In genomic region chr3:16178628-16178988, GRCh38 we compare ENCODE assay signal across 16 cellular contexts. TPM values are rescaled to one million over a fixed set of nuclear protein-coding genes. Genes with fewer than 3 reads are reported as not detected.
A peak's percentile ranks its signal among the peaks of the same experiment; 100 is the strongest.
DNase-seq lines count a peak whose midpoint lies in the region; ATAC-seq and TF ChIP-seq lines count a peak whose summit lies in the region.
"Had no signal": no experiment of that assay in that cellular context is flagged by ENCODE, and none has a peak within 500 bp of the region (broad histone marks: within the 10 kb centered on the region; RNA-seq: fewer than 3 reads in every experiment).

No MANE protein-coding gene starts in this region.

- peaks cover 25% of the 10 kb centered on the region for H3K4me1 Mint-ChIP-seq in CD14-positive monocyte

- H3K4me2 ChIP-seq in GM23248 (ENCODE audit: unreplicated experiment), result no peak overlapping the region
- no peak overlapping the region for H3K4me2 ChIP-seq in smooth muscle cell

- H3K9me2 ChIP-seq in GM23248 (ENCODE audit: insufficient read depth), result no peaks in the 10 kb centered on the region

- H3K27me3 ChIP-seq in GM23248 (replicated peaks; ENCODE audit: insufficient read depth) (no peaks in the 10 kb centered on the region), ovary (no peaks in the 10 kb centered on the region), smooth muscle cell (ENCODE audit: low read depth) (no peaks in the 10 kb centered on the region)

- peaks cover 0 to 1% (median 0%) of the 10 kb centered on the region in 7 donors for H3K9me3 Mint-ChIP-seq in CD14-positive monocyte
- H3K9me3 Mint-ChIP-seq: activated naive CD4-positive, alpha-beta T cell treated with anti-CD3 and anti-CD28 coated beads for 36 hours; CD8-positive, alpha-beta memory T cell; IgD-negative memory B cell had no signal

- TF ChIP-seq CTCF in CD14-positive monocyte (IDR thresholded peaks at IDR 0.05) (peak; percentile 47), ovary (IDR thresholded peaks at IDR 0.05) (no peak), smooth muscle cell (IDR thresholded peaks at IDR 0.05; ENCODE audit: borderline replicate concordance, insufficient read depth, poor library complexity, severe bottlenecking) (no peak)

- no peaks in the 10 kb centered on the region for H3K9me3 ChIP-seq in GM23248 (ENCODE audit: low read depth)
- no peaks in the 10 kb centered on the region for H3K9me3 ChIP-seq in ovary
- H3K9me3 ChIP-seq in smooth muscle cell (replicated peaks; ENCODE audit: low read depth), result no peaks in the 10 kb centered on the region

- H3K4me3 Mint-ChIP-seq in CD14-positive monocyte, result no peak overlapping the region
- H3K4me3 Mint-ChIP-seq: activated naive CD4-positive, alpha-beta T cell treated with anti-CD3 and anti-CD28 coated beads for 36 hours; IgD-negative memory B cell; naive B cell had no signal

- DNase-seq in CD14-positive monocyte (ENCODE audit: low spot score), result no peak
- no peak for DNase-seq in GM23248
- DNase-seq in ovary, result no peak
- no peak for DNase-seq in smooth muscle cell (lab: John Stamatoyannopoulos, UW; ENCODE audit: unreplicated experiment)
- no peak for DNase-seq in central memory CD4-positive, alpha-beta T cell
- DNase-seq in glomerular visceral epithelial cell (ENCODE audit: extremely low spot score), result no peak
- DNase-seq: GOT3; NCI-H2081; NK-92 treated with Interleukin-12 subunit alpha and Interleukin-12 subunit beta, amount 100 ng/mL, for 24 hours had no signal

- 63 to 65% methylated on average over 9 of the region's 9 CpGs for WGBS in GM23248 (ENCODE audit: low coverage in 1 of 2, low lambda C conversion rate in 2 of 2, missing lambda C conversion rate in 2 of 2), 2 experiments
- 61 to 72% (median 67%) methylated on average over 9 of the region's 9 CpGs for WGBS in ovary, 3 donors
- 55% methylated on average over 9 of the region's 9 CpGs for WGBS in smooth muscle cell (ENCODE audit: low lambda C conversion rate)

- no peaks in the 10 kb centered on the region for H3K36me3 ChIP-seq in GM23248 (ENCODE audit: low read depth)
- H3K36me3 ChIP-seq in ovary, result no peaks in the 10 kb centered on the region
- H3K36me3 ChIP-seq in smooth muscle cell (ENCODE audit: low read depth), result no peaks in the 10 kb centered on the region

- no peak for TF ChIP-seq POLR2A in ovary (IDR thresholded peaks at IDR 0.05)

- H2AFZ ChIP-seq in GM23248 (no peak overlapping the region), smooth muscle cell (ENCODE audit: low read depth) (no peak overlapping the region)

- H3K9ac ChIP-seq in GM23248 (peak overlapping the region; percentile 33), smooth muscle cell (ENCODE audit: low read depth) (no peak overlapping the region)

- H3K27ac ChIP-seq in GM23248 (peak overlapping the region; percentile 72), ovary (no peak overlapping the region), smooth muscle cell (ENCODE audit: low read depth) (no peak overlapping the region)

- H3K4me1 ChIP-seq in GM23248 (ENCODE audit: insufficient read depth) (peaks cover 81% of the 10 kb centered on the region), ovary (ENCODE audit: insufficient read depth) (peaks cover 14% of the 10 kb centered on the region), smooth muscle cell (ENCODE audit: low read depth) (peaks cover 4% of the 10 kb centered on the region)

- intact Hi-C loops in CD14-positive monocyte (cut with micrococcal nuclease) (no loop called here), ovary (cut with DNase I) (loop anchor here (5.0 to 10.0 kb wide), 5 partner anchors 84 to 366 kb away; no protein-coding TSS in a partner anchor)

- H3K4me3 ChIP-seq in GM23248 (no peak overlapping the region), ovary (peak overlapping the region; percentile 11), smooth muscle cell (no peak overlapping the region)

- no peaks in the 10 kb centered on the region for H3K36me3 Mint-ChIP-seq in CD14-positive monocyte
- H3K36me3 Mint-ChIP-seq: CD8-positive, alpha-beta memory T cell; IgD-negative memory B cell; naive B cell had no signal

- H4K20me1 ChIP-seq in GM23248 (ENCODE audit: insufficient read depth) (no peaks in the 10 kb centered on the region), smooth muscle cell (ENCODE audit: low read depth) (no peaks in the 10 kb centered on the region)

- TF ChIP-seq EP300 in ovary (IDR thresholded peaks at IDR 0.05), result no peak

- H3K27ac Mint-ChIP-seq in CD14-positive monocyte, result peak overlapping the region in 1 of 7 donors; percentile 69
- H3K27ac Mint-ChIP-seq: activated naive CD4-positive, alpha-beta T cell treated with anti-CD3 and anti-CD28 coated beads for 36 hours; CD8-positive, alpha-beta memory T cell; IgD-negative memory B cell; naive B cell had no signal

- peaks cover 5 to 8% (median 5%) of the 10 kb centered on the region in 3 donors for H3K27me3 Mint-ChIP-seq in CD14-positive monocyte (ENCODE audit: low read depth in 3 of 3)

- in situ Hi-C loops in GM23248 (cut with MboI), result loop anchor here (10.0 kb wide), 1 partner anchor 124 kb away; no protein-coding TSS in a partner anchor

- H3K79me2 ChIP-seq in GM23248 (ENCODE audit: insufficient read depth), result peaks cover 26% of the 10 kb centered on the region
- no peaks in the 10 kb centered on the region for H3K79me2 ChIP-seq in smooth muscle cell (ENCODE audit: low read depth)

- H3F3A ChIP-seq in GM23248 (ENCODE audit: insufficient read depth) (peaks cover 62% of the 10 kb centered on the region), smooth muscle cell (ENCODE audit: low read depth) (no peaks in the 10 kb centered on the region)

- ATAC-seq in SK-N-SH treated with all-trans-retinoic acid at 6 μM for 48 hours (peak; percentile 5; the same call in 2 of the 3 replicates), HG03095 (IDR thresholded peaks at IDR 0.05; ENCODE audit: unreplicated experiment) (no peak)

TF ChIP-seq in SK-N-SH treated with all-trans-retinoic acid at 6 μM for 48 hours, 23 proteins besides CTCF, POLR2A, EP300 and RAD21:
- no peak for TF ChIP-seq BACH2 (CRISPR knock-in tag; IDR thresholded peaks at IDR 0.05; ENCODE audit: borderline replicate concordance)
- TF ChIP-seq PATZ1 (CRISPR knock-in tag; IDR thresholded peaks at IDR 0.05; ENCODE audit: borderline replicate concordance), result no peak

RNA-seq across cellular contexts. Expression of gene GALNT15, which starts 4.1 kb away (rescaled TPM):
- not detected for polyA plus RNA-seq in CD14-positive monocyte
- 11.7 and 12.9 TPM in 2 replicates for total RNA-seq in GM23248 (2014; rRNA removed; shearing (Covaris generic))
- polyA plus RNA-seq in GM23248 (2016; fragmentation: Nextera tagmentation; extraction: Ambion mirVana), result 9.9 and 10.7 TPM in 2 replicates
- total RNA-seq in ovary, result 100 to 1,000 TPM in 1 of 7 donors, 10 to 100 TPM in 6; 14.5 to 118 (median 23.6) TPM
- 10 to 100 TPM; 28.5 to 33.7 TPM for polyA plus RNA-seq in ovary
- total RNA-seq in smooth muscle cell, result 0.22 and 1.3 TPM in 2 replicates
- 0.45 and 0.85 TPM in 2 replicates for polyA plus RNA-seq in smooth muscle cell
- total RNA-seq: activated naive CD4-positive, alpha-beta T cell treated with anti-CD3 and anti-CD28 coated beads for 36 hours; CD8-positive, alpha-beta memory T cell had no signal
- polyA plus RNA-seq: CD8-positive, alpha-beta memory T cell; IgD-negative memory B cell; keratinocyte had no signal

Comparison
In these comparisons a context has a peak if more than half of its experiments do, and no peak if none do; other contexts are left out.
1. intact Hi-C loops: an anchor here in ovary (5.0 to 10.0 kb wide); none called in CD14-positive monocyte.